20 cellular contexts compared by ENCODE assay signal in genomic region chr4:122715221-122715620, GRCh38. TPM values are rescaled to one million over a fixed set of nuclear protein-coding genes. Genes with fewer than 3 reads are reported as not detected.
A peak's percentile ranks its signal among the peaks of the same experiment; 100 is the strongest.
DNase-seq lines count a peak whose midpoint lies in the region; ATAC-seq and TF ChIP-seq lines count a peak whose summit lies in the region.
"Had no signal": no experiment of that assay in that cellular context is flagged by ENCODE, and none has a peak within 500 bp of the region (broad histone marks: within the 10 kb centered on the region; RNA-seq: fewer than 3 reads in every experiment).

No MANE protein-coding gene starts in this region.

- H3K36me3 ChIP-seq in SK-N-SH (replicated peaks in 1 of 2; ENCODE audit: control insufficient read depth in 1 of 2, insufficient read depth in 2 of 2, low read length in 1 of 2): no peaks in the 10 kb centered on the region
- no peaks in the 10 kb centered on the region for H3K36me3 ChIP-seq in osteoblast (ENCODE audit: insufficient read depth, low read length)

- ATAC-seq in SK-N-SH treated with all-trans-retinoic acid at 6 μM for 48 hours (no peak), GM18873 (IDR thresholded peaks at IDR 0.05; ENCODE audit: low FRiP score, unreplicated experiment) (no peak), HG03045 (IDR thresholded peaks at IDR 0.05; ENCODE audit: unreplicated experiment) (no peak)
- ATAC-seq: CD8-positive, alpha-beta T cell had no signal

- DNase-seq in SK-N-SH (peak; percentile 21), osteoblast (ENCODE audit: insufficient read length, low spot score, missing footprints) (no peak)
- DNase-seq in activated naive CD8-positive, alpha-beta T cell treated with anti-CD3 and anti-CD28 coated beads for 36 hours: no peak
- no peak for DNase-seq in activated T-helper 1 cell treated with anti-CD3 and anti-CD28 coated beads, Interleukin-12 subunit alpha, Interleukin-12 subunit beta, Interleukin-2, Interleukin-4 antibody, amounts not matched to agents 30 ng/mL and 10 ng/mL and 1 ng/mL, durations not matched to agents 14 hours and 24 hours and 36 hours (ENCODE audit: low spot score)
- DNase-seq: CD8-positive, alpha-beta T cell; DND-41; GDM1; GOT3; MM.1S; NCI-H1105; NCI-H187; NCI-H446; NCI-H748 treated with DMSO at 0.1 percent for 48 hours had no signal

- intact Hi-C loops in activated T-helper 1 cell treated with anti-CD3 and anti-CD28 coated beads, Interleukin-12 subunit alpha, Interleukin-12 subunit beta, Interleukin-2, Interleukin-4 antibody, amounts not matched to agents 30 ng/mL and 10 ng/mL and 1 ng/mL, durations not matched to agents 14 hours and 24 hours and 36 hours (cut with micrococcal nuclease): loop anchor here (10.0 kb wide), 3 partner anchors 400 to 760 kb away; partner anchors contain the start of genes BLTP1 and TRPC3

- H3K27ac ChIP-seq in SK-N-SH (ENCODE audit: low read depth in 2 of 2, low read length in 1 of 2) (no peak overlapping the region), osteoblast (ENCODE audit: low read depth, low read length) (no peak overlapping the region)
- H3K27ac ChIP-seq: 22Rv1, HL-60, KMS-11 had no signal

- no peaks in the 10 kb centered on the region for H3K9me3 Mint-ChIP-seq in activated naive CD8-positive, alpha-beta T cell (ENCODE audit: low read depth)
- H3K9me3 Mint-ChIP-seq in activated naive CD8-positive, alpha-beta T cell treated with anti-CD3 and anti-CD28 coated beads for 36 hours: no peaks in the 10 kb centered on the region
- H3K9me3 Mint-ChIP-seq in activated T-helper 1 cell treated with anti-CD3 and anti-CD28 coated beads, Interleukin-12 subunit alpha, Interleukin-12 subunit beta, Interleukin-2, Interleukin-4 antibody, amounts not matched to agents 30 ng/mL and 10 ng/mL and 1 ng/mL, durations not matched to agents 14 hours and 24 hours and 36 hours: peaks cover 2% of the 10 kb centered on the region
- H3K9me3 Mint-ChIP-seq: CD8-positive, alpha-beta T cell had no signal

- peaks cover under 1 to 3% of the 10 kb centered on the region in 2 experiments; a peak in 2 of 4 replicates for H3K4me1 ChIP-seq in SK-N-SH (ENCODE audit: control insufficient read depth in 1 of 2, insufficient read depth in 2 of 2, low read depth in 1 of 2, low read length in 1 of 2)
- H3K4me1 ChIP-seq in osteoblast (ENCODE audit: insufficient read depth, low read length): peaks cover 9% of the 10 kb centered on the region

- TF ChIP-seq CTCF in SK-N-SH (IDR thresholded peaks at IDR 0.05) (no peak), osteoblast (IDR thresholded peaks at IDR 0.05; ENCODE audit: extremely low read depth, low read depth, low read length) (no peak)

- H3K4me2 ChIP-seq in SK-N-SH (no peak overlapping the region), osteoblast (ENCODE audit: insufficient read depth, low read length) (no peak overlapping the region)
- H3K4me2 ChIP-seq: KMS-11 had no signal

- H3K27me3 Mint-ChIP-seq in activated naive CD8-positive, alpha-beta T cell: no peaks in the 10 kb centered on the region
- H3K27me3 Mint-ChIP-seq in activated naive CD8-positive, alpha-beta T cell treated with anti-CD3 and anti-CD28 coated beads for 36 hours: peaks cover 8% of the 10 kb centered on the region
- peaks cover 2% of the 10 kb centered on the region for H3K27me3 Mint-ChIP-seq in activated T-helper 1 cell treated with anti-CD3 and anti-CD28 coated beads, Interleukin-12 subunit alpha, Interleukin-12 subunit beta, Interleukin-2, Interleukin-4 antibody, amounts not matched to agents 30 ng/mL and 10 ng/mL and 1 ng/mL, durations not matched to agents 14 hours and 24 hours and 36 hours (ENCODE audit: insufficient read depth)

- 18% methylated on average over 5 of the region's 5 CpGs for WGBS in SK-N-SH (ENCODE audit: low lambda C conversion rate)

- H3K9me3 ChIP-seq in SK-N-SH: no peaks in the 10 kb centered on the region
- H3K9me3 ChIP-seq in osteoblast (ENCODE audit: low read depth, low read length): no peaks in the 10 kb centered on the region

- H3K9ac ChIP-seq in SK-N-SH: 0 out of 2 replicates have a peak overlapping the region, but pooled peaks have one; percentile 3
- H3K9ac ChIP-seq: KMS-11 had no signal

- no peaks in the 10 kb centered on the region for H3K9me2 ChIP-seq in SK-N-SH

- H3K4me3 Mint-ChIP-seq in activated naive CD8-positive, alpha-beta T cell: no peak overlapping the region
- H3K4me3 Mint-ChIP-seq in activated naive CD8-positive, alpha-beta T cell treated with anti-CD3 and anti-CD28 coated beads for 36 hours: no peak overlapping the region
- H3K4me3 Mint-ChIP-seq in activated T-helper 1 cell treated with anti-CD3 and anti-CD28 coated beads, Interleukin-12 subunit alpha, Interleukin-12 subunit beta, Interleukin-2, Interleukin-4 antibody, amounts not matched to agents 30 ng/mL and 10 ng/mL and 1 ng/mL, durations not matched to agents 14 hours and 24 hours and 36 hours: peak overlapping the region; percentile 57
- H3K4me3 Mint-ChIP-seq: CD8-positive, alpha-beta T cell had no signal

- TF ChIP-seq RAD21 in SK-N-SH (IDR thresholded peaks at IDR 0.05; ENCODE audit: low read length): no peak

- no peaks in the 10 kb centered on the region for H4K20me1 ChIP-seq in SK-N-SH (ENCODE audit: insufficient read depth)
- no peaks in the 10 kb centered on the region for H4K20me1 ChIP-seq in osteoblast (ENCODE audit: insufficient read depth, low read length)

- CTCF ChIA-PET in SK-N-SH (lab: Yijun Ruan, JAX): interaction anchor here (0.6 to 1.2 kb wide), 3 partner anchors 16 to 1226 kb away, joined by 3 read pairs; no protein-coding TSS in a partner anchor

- peaks cover 23% of the 10 kb centered on the region for H3K4me1 Mint-ChIP-seq in activated naive CD8-positive, alpha-beta T cell (ENCODE audit: low read depth)
- H3K4me1 Mint-ChIP-seq in activated naive CD8-positive, alpha-beta T cell treated with anti-CD3 and anti-CD28 coated beads for 36 hours: peaks cover 21% of the 10 kb centered on the region
- H3K4me1 Mint-ChIP-seq in activated T-helper 1 cell treated with anti-CD3 and anti-CD28 coated beads, Interleukin-12 subunit alpha, Interleukin-12 subunit beta, Interleukin-2, Interleukin-4 antibody, amounts not matched to agents 30 ng/mL and 10 ng/mL and 1 ng/mL, durations not matched to agents 14 hours and 24 hours and 36 hours (ENCODE audit: low read depth): peaks cover 64% of the 10 kb centered on the region

- no peaks in the 10 kb centered on the region for H3K36me3 Mint-ChIP-seq in activated naive CD8-positive, alpha-beta T cell
- peaks cover 2% of the 10 kb centered on the region for H3K36me3 Mint-ChIP-seq in activated naive CD8-positive, alpha-beta T cell treated with anti-CD3 and anti-CD28 coated beads for 36 hours
- H3K36me3 Mint-ChIP-seq in activated T-helper 1 cell treated with anti-CD3 and anti-CD28 coated beads, Interleukin-12 subunit alpha, Interleukin-12 subunit beta, Interleukin-2, Interleukin-4 antibody, amounts not matched to agents 30 ng/mL and 10 ng/mL and 1 ng/mL, durations not matched to agents 14 hours and 24 hours and 36 hours (ENCODE audit: low read depth): peaks cover 8% of the 10 kb centered on the region
- H3K36me3 Mint-ChIP-seq: CD8-positive, alpha-beta T cell had no signal

- H3K4me3 ChIP-seq in SK-N-SH (ENCODE audit: low read depth in 2 of 2, low read length in 1 of 2): no peak overlapping the region
- no peak overlapping the region for H3K4me3 ChIP-seq in osteoblast (ENCODE audit: insufficient read depth, low read length)

- H3K79me2 ChIP-seq in SK-N-SH (ENCODE audit: insufficient read depth) (no peaks in the 10 kb centered on the region), osteoblast (ENCODE audit: insufficient read depth, low read length) (no peaks in the 10 kb centered on the region)

- POLR2A ChIA-PET in SK-N-SH (lab: Yijun Ruan, JAX): no interaction called here

- H2AFZ ChIP-seq in SK-N-SH (ENCODE audit: low read depth): peak overlapping the region; percentile 68; the same call in 1 of the 2 replicates
- peak overlapping the region; percentile 6 for H2AFZ ChIP-seq in osteoblast (ENCODE audit: low read length)

- TF ChIP-seq EP300 in SK-N-SH (IDR thresholded peaks at IDR 0.05; ENCODE audit: borderline replicate concordance in 1 of 2, low read depth in 1 of 2, low read length in 1 of 2): no peak

- H3F3A ChIP-seq in SK-N-SH (replicated peaks; ENCODE audit: insufficient read depth): peaks cover 9% of the 10 kb centered on the region

- peak overlapping the region; percentile 23 for H3K27ac Mint-ChIP-seq in activated naive CD8-positive, alpha-beta T cell
- H3K27ac Mint-ChIP-seq in activated naive CD8-positive, alpha-beta T cell treated with anti-CD3 and anti-CD28 coated beads for 36 hours: no peak overlapping the region
- H3K27ac Mint-ChIP-seq in activated T-helper 1 cell treated with anti-CD3 and anti-CD28 coated beads, Interleukin-12 subunit alpha, Interleukin-12 subunit beta, Interleukin-2, Interleukin-4 antibody, amounts not matched to agents 30 ng/mL and 10 ng/mL and 1 ng/mL, durations not matched to agents 14 hours and 24 hours and 36 hours: peak overlapping the region; percentile 88
- H3K27ac Mint-ChIP-seq: CD8-positive, alpha-beta T cell had no signal

- H3K27me3 ChIP-seq in SK-N-SH (ENCODE audit: insufficient read depth) (no peaks in the 10 kb centered on the region), osteoblast (ENCODE audit: insufficient read depth, low read length) (no peaks in the 10 kb centered on the region)

TF ChIP-seq in SK-N-SH, 30 proteins besides CTCF, POLR2A, EP300 and RAD21:
- peak; percentile 68 for TF ChIP-seq GATA2 (CRISPR knock-in tag; IDR thresholded peaks at IDR 0.05)
- 0 out of 2 replicates have a peak, but pooled peaks have one; percentile 31 for TF ChIP-seq RCOR1 (IDR thresholded peaks at IDR 0.05; ENCODE audit: low read length)
- no peak; the same call in 1 of the 2 replicates for TF ChIP-seq TCF12 (IDR thresholded peaks at IDR 0.05)
TF ChIP-seq in SK-N-SH: peak in this region for 2.

TF ChIP-seq in SK-N-SH treated with all-trans-retinoic acid at 6 μM for 48 hours, 23 proteins besides CTCF, POLR2A, EP300 and RAD21 (continues in another document):
- TF ChIP-seq TOX (CRISPR knock-in tag; IDR thresholded peaks at IDR 0.05; ENCODE audit: borderline replicate concordance) (no peak), GLIS3 (CRISPR knock-in tag; IDR thresholded peaks at IDR 0.05) (no peak), ESRRG (CRISPR knock-in tag; IDR thresholded peaks at IDR 0.05) (no peak), ZFP3 (CRISPR knock-in tag; IDR thresholded peaks at IDR 0.05) (no peak), OSR1 (CRISPR knock-in tag; IDR thresholded peaks at IDR 0.05) (no peak)

RNA-seq across cellular contexts. Expression of gene BBS12, which starts 17.3 kb away (rescaled TPM):
- polyA plus RNA-seq in SK-N-SH (2012; rRNA removed): 1.5 and 2.1 TPM in 2 replicates
- polyA plus RNA-seq in SK-N-SH (2012; cell fraction: cytosol; rRNA removed): 2.4 and 2.6 TPM in 2 replicates
- polyA plus RNA-seq in SK-N-SH (2012; cell fraction: nucleus; rRNA removed): 0.62 and 1.2 TPM in 2 replicates
- total RNA-seq in activated naive CD8-positive, alpha-beta T cell treated with anti-CD3 and anti-CD28 coated beads for 36 hours: 1 to 10 TPM in 1 of 2 experiments, under 1 TPM in 1; 0.72 to 1.2 TPM
- total RNA-seq in activated T-helper 1 cell treated with anti-CD3 and anti-CD28 coated beads, Interleukin-12 subunit alpha, Interleukin-12 subunit beta, Interleukin-2, Interleukin-4 antibody, amounts not matched to agents 30 ng/mL and 10 ng/mL and 1 ng/mL, durations not matched to agents 14 hours and 24 hours and 36 hours: 4.4 and 6.2 TPM in 2 replicates
- 9.4 and 10.6 TPM in 2 replicates for total RNA-seq in osteoblast
